35 cellular contexts compared by ENCODE assay signal in the genomic region with DNA sequence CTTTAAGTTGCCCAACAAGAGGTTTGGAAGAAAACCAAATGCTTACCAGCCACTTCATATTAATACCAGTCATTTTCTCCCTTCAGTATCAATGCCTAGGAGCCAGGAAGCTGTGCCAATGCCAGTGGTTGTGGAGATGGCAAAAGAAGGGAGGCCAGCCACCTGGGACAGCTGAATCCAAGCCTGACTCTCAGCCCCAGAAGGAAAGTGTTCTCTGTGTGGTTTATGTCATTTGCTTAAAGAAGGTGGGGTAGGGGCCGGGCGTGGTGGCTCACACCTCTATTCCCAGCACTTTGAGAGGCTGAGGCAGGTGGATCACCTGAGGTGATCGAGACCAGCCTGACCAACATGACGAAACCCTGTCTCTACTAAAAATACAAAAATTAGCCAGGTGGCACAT. TPM values are rescaled to one million over a fixed set of nuclear protein-coding genes. Genes with fewer than 3 reads are reported as not detected.
"Had no signal": no experiment of that assay in that cellular context is flagged by ENCODE, and none has a peak within 500 bp of the region (broad histone marks: within the 10 kb centered on the region; RNA-seq: fewer than 3 reads in every experiment).

No MANE protein-coding gene starts in this region.

- H3K36me3 ChIP-seq: heart right ventricle, prostate gland, right atrium auricular region, upper lobe of right lung, vagina had no signal

- ATAC-seq: heart right ventricle; left cardiac atrium; naive thymus-derived CD8-positive, alpha-beta T cell; sciatic nerve; stimulated activated naive CD8-positive, alpha-beta T cell treated with anti-CD3 and anti-CD28 coated beads, Interleukin-15, Interleukin-2, amounts not matched to agents 100 U/mL and 50 U/mL, for 24 hours; upper lobe of right lung had no signal

- H3K4me3 ChIP-seq: dorsolateral prefrontal cortex, esophagus muscularis mucosa, heart right ventricle, prostate gland, right atrium auricular region, smooth muscle cell, testis, tibial artery, upper lobe of right lung, vagina had no signal

- H3K4me2 ChIP-seq: smooth muscle cell had no signal

- H3K27ac ChIP-seq: dorsolateral prefrontal cortex, esophagus muscularis mucosa, heart right ventricle, prostate gland, right atrium auricular region, testis, tibial artery, upper lobe of right lung, vagina had no signal

- H3K9me3 ChIP-seq: esophagus muscularis mucosa, heart right ventricle, prostate gland, right atrium auricular region, testis, tibial artery, upper lobe of right lung, vagina had no signal

- H3K4me1 ChIP-seq: prostate gland, testis, upper lobe of right lung, vagina had no signal

- H3K27me3 ChIP-seq: dorsolateral prefrontal cortex, esophagus muscularis mucosa, heart right ventricle, right atrium auricular region, testis, tibial artery, upper lobe of right lung, vagina had no signal

- DNase-seq: cerebellar nuclear complex; dorsolateral prefrontal cortex; effector CD8-positive, alpha-beta T cell; foreskin melanocyte; glutamatergic neuron; heart right ventricle; hippocampal formation; left cardiac atrium; mesenchymal stem cell; midbrain; naive thymus-derived CD8-positive, alpha-beta T cell; nephron progenitor cell; nucleus accumbens; stimulated activated CD4-positive, alpha-beta T cell treated with anti-CD3 and anti-CD28 coated beads, Interleukin-12 subunit alpha, Interleukin-12 subunit beta, amount 100 ng/mL, for 4 hours; stimulated activated CD4-positive, alpha-beta T cell treated with anti-CD3 and anti-CD28 coated beads, Interleukin-1b, Interleukin-23, amount 100 ng/mL, for 48 hours; stimulated activated CD4-positive, alpha-beta T cell treated with anti-CD3 and anti-CD28 coated beads, Interleukin-4, amount 100 ng/mL, for 1 hour; stimulated activated CD8-positive, alpha-beta memory T cell treated with anti-CD3 and anti-CD28 coated beads, Interleukin-4, amount 100 ng/mL, for 48 hours; stimulated activated naive CD8-positive, alpha-beta T cell treated with anti-CD3 and anti-CD28 coated beads, Interleukin-15, Interleukin-2, amounts not matched to agents 100 U/mL and 50 U/mL, for 24 hours; substantia nigra; testis; tibial artery; upper lobe of right lung had no signal

RNA-seq across cellular contexts. Expression of a gene that starts 13.4 kb away (rescaled TPM):
- total RNA-seq: dorsolateral prefrontal cortex; endothelial cell of umbilical vein; epithelial cell of proximal tubule; esophagus muscularis mucosa; heart right ventricle; kidney epithelial cell; left cardiac atrium; liver; lung microvascular endothelial cell; myocyte; naive thymus-derived CD8-positive, alpha-beta T cell; osteocyte; prostate gland; right atrium auricular region; sciatic nerve; smooth muscle cell; upper lobe of right lung; vagina had no signal
- polyA plus RNA-seq: endothelial cell of umbilical vein; heart right ventricle; liver; naive thymus-derived CD8-positive, alpha-beta T cell; smooth muscle cell had no signal
